In genomic region chr17:66287911-66288310, GRCh38 we compare ENCODE assay signal across 18 cellular contexts. TPM values are rescaled to one million over a fixed set of nuclear protein-coding genes. Genes with fewer than 3 reads are reported as not detected.
DNase-seq lines count a peak whose midpoint lies in the region; ATAC-seq, FAIRE-seq and TF ChIP-seq lines count a peak whose summit lies in the region.
"Had no signal": no experiment of that assay in that cellular context is flagged by ENCODE, and none has a peak within 500 bp of the region (broad histone marks: within the 10 kb centered on the region; RNA-seq: fewer than 3 reads in every experiment).

No MANE protein-coding gene starts in this region.

- no peak overlapping the region for H4K91ac ChIP-seq in H1 (replicated peaks; ENCODE audit: insufficient read length, low read length)

- ATAC-seq in right lobe of liver (peak in 3 of 4 donors; percentile 43 to 60 (median 51)), HG03108 (IDR thresholded peaks at IDR 0.05; ENCODE audit: unreplicated experiment) (no peak)
- ATAC-seq: SK-N-SH treated with all-trans-retinoic acid at 6 μM for 48 hours had no signal

- no peak for TF ChIP-seq RAD21 in H1 (IDR thresholded peaks at IDR 0.05 in 1 of 2, conservative IDR thresholded peaks at IDR 0.05 in 1 of 2; ENCODE audit: low read depth in 2 of 2, low read length in 2 of 2)

- no peak overlapping the region for H3K56ac ChIP-seq in H1 (replicated peaks; ENCODE audit: insufficient read length, low read depth, low read length)

- intact Hi-C loops in right lobe of liver (cut with DNase I) = no loop called here

- H3K4me1 ChIP-seq in H1 (replicated peaks in 1 of 4; ENCODE audit: control insufficient read depth in 3 of 4, insufficient read depth in 4 of 4, low read length in 3 of 4) (no peaks in the 10 kb centered on the region), right lobe of liver (no peaks in the 10 kb centered on the region)

- no peak overlapping the region for H2BK20ac ChIP-seq in H1 (ENCODE audit: low read length)

- H2BK15ac ChIP-seq in H1 (ENCODE audit: low read length) = no peak overlapping the region

- POLR2A ChIA-PET in H1 (lab: Charles Lee; ENCODE audit: partially characterized antibody) = no interaction called here

- no peak overlapping the region for H2AFZ ChIP-seq in H1 (ENCODE audit: low read length)

- H3K27ac ChIP-seq in H1 (ENCODE audit: low read depth, low read length) (no peak overlapping the region), right lobe of liver (no peak overlapping the region)
- H3K27ac ChIP-seq: BLaER1 treated with 17β-estradiol and CSF1 and Interleukin-3, amounts not matched to agents 10 nM and 100 nM had no signal

- no peak overlapping the region for H3K4ac ChIP-seq in H1 (replicated peaks; ENCODE audit: insufficient read length, low read depth, low read length)

- TF ChIP-seq EP300 in H1 (IDR thresholded peaks at IDR 0.05; ENCODE audit: borderline replicate concordance in 1 of 2, low read depth in 2 of 2, low read length in 2 of 2) = no peak

- no peaks in the 10 kb centered on the region for H3K79me1 ChIP-seq in H1 (ENCODE audit: low read depth, low read length)

- no peaks in the 10 kb centered on the region for H3K79me2 ChIP-seq in H1 (ENCODE audit: control insufficient read depth in 1 of 2, insufficient read depth in 2 of 2, low read length in 2 of 2)

- H3K4me1 Mint-ChIP-seq in type B pancreatic cell (ENCODE audit: unreplicated experiment) = no peaks in the 10 kb centered on the region

- no peaks in the 10 kb centered on the region for H3K23me2 ChIP-seq in H1 (ENCODE audit: low read depth, low read length)

- no peak for TF ChIP-seq POLR2A in H1 (IDR thresholded peaks at IDR 0.05; ENCODE audit: control extremely low read depth in 1 of 2, low read depth in 2 of 2, low read length in 2 of 2)
- TF ChIP-seq POLR2A in right lobe of liver (IDR thresholded peaks at IDR 0.05) = no peak

- H4K5ac ChIP-seq in H1 (ENCODE audit: insufficient read length, low read depth, low read length) = no peak overlapping the region

- TF ChIP-seq CTCF in H1 (IDR thresholded peaks at IDR 0.05; ENCODE audit: control extremely low read depth in 1 of 3, insufficient read depth in 1 of 3, low read depth in 1 of 3, low read length in 3 of 3) (no peak), right lobe of liver (IDR thresholded peaks at IDR 0.05) (no peak), type B pancreatic cell (conservative IDR thresholded peaks at IDR 0.05) (no peak), D721Med (IDR thresholded peaks at IDR 0.05; ENCODE audit: insufficient read depth, missing control alignments) (no peak)

- H3K4me3 ChIP-seq in H1 (ENCODE audit: extremely low read depth in 1 of 4, insufficient read depth in 2 of 4, low read depth in 3 of 4, low read length in 4 of 4) (no peak overlapping the region), right lobe of liver (no peak overlapping the region)
- H3K4me3 ChIP-seq: BLaER1 treated with 17β-estradiol and CSF1 and Interleukin-3, amounts not matched to agents 10 nM and 100 nM had no signal

- DNase-seq in HT-29 (ENCODE audit: low spot score) = peak; percentile 57
- DNase-seq in H1 (ENCODE audit: low read depth in 1 of 2, low spot score in 2 of 2) = no peak
- no peak for DNase-seq in right lobe of liver
- no peak for DNase-seq in type B pancreatic cell (ENCODE audit: extremely low spot score, unreplicated experiment)
- DNase-seq in D721Med (ENCODE audit: insufficient read length, low spot score) = no peak
- no peak for DNase-seq in iPS-NIHi11 (ENCODE audit: low spot score)
- DNase-seq: COR-L47, GF-D8, KBM-7, NCI-H1092 treated with DMSO at 0.1 percent for 48 hours, NCI-H1694 treated with DMSO at 0.1 percent for 48 hours, NCI-H774, Right ventricle myocardium superior had no signal

- FAIRE-seq in H1 (lab: Jason Lieb, UNC) (no peak), D721Med (lab: Jason Lieb, UNC) (no peak)

- H3K9ac ChIP-seq in H1 (replicated peaks in 1 of 4; ENCODE audit: extremely low read depth in 1 of 4, low read depth in 3 of 4, low read length in 3 of 4) = no peak overlapping the region
- H3K9ac ChIP-seq: BLaER1 treated with 17β-estradiol and CSF1 and Interleukin-3, amounts not matched to agents 10 nM and 100 nM had no signal

- peaks cover 7% of the 10 kb centered on the region for H3K9me3 Mint-ChIP-seq in type B pancreatic cell

- no peak overlapping the region for H3K23ac ChIP-seq in H1 (ENCODE audit: insufficient read length)

- CTCF ChIA-PET in H1 (lab: Charles Lee; ENCODE audit: partially characterized antibody) = interaction anchor here (0.6 to 1.3 kb wide), 2 partner anchors 187 to 332 kb away, joined by 3 to 4 read pairs; no protein-coding TSS in a partner anchor

- H3K27me3 Mint-ChIP-seq in type B pancreatic cell = peaks cover 9% of the 10 kb centered on the region

- no peak overlapping the region for H3K4me2 ChIP-seq in H1 (ENCODE audit: insufficient read depth in 1 of 2, low read depth in 2 of 2, low read length in 2 of 2)

- H3K18ac ChIP-seq in H1 (ENCODE audit: extremely low read depth, low read length) = no peak overlapping the region

- H2BK120ac ChIP-seq in H1 (replicated peaks; ENCODE audit: low read depth, low read length) = no peak overlapping the region

- H3K4me3 Mint-ChIP-seq in type B pancreatic cell = no peak overlapping the region

- H4K8ac ChIP-seq in H1 (ENCODE audit: extremely low read depth, insufficient read depth, low read length) = no peak overlapping the region; the same call in 1 of the 2 replicates

- H3K27ac Mint-ChIP-seq in type B pancreatic cell = peak overlapping the region; percentile 47

- 0 out of 2 replicates have a peak overlapping the region, but pooled peaks have one; percentile 27 for H2BK12ac ChIP-seq in H1 (ENCODE audit: low read depth, low read length)

- H3K9me3 ChIP-seq in H1 (ENCODE audit: insufficient read depth in 2 of 2, low read depth in 1 of 2, low read length in 1 of 2) = no peaks in the 10 kb centered on the region
- no peaks in the 10 kb centered on the region for H3K9me3 ChIP-seq in right lobe of liver
- H3K9me3 ChIP-seq: BLaER1 treated with 17β-estradiol and CSF1 and Interleukin-3, amounts not matched to agents 10 nM and 100 nM had no signal

- no peak overlapping the region for H2AK5ac ChIP-seq in H1 (ENCODE audit: low read depth, low read length)

- no peaks in the 10 kb centered on the region for H3K36me3 ChIP-seq in H1 (ENCODE audit: control insufficient read depth in 2 of 4, insufficient read depth in 4 of 4, low read length in 3 of 4)
- no peaks in the 10 kb centered on the region for H3K36me3 ChIP-seq in right lobe of liver
- H3K36me3 ChIP-seq: BLaER1 treated with 17β-estradiol and CSF1 and Interleukin-3, amounts not matched to agents 10 nM and 100 nM had no signal

- H3K27me3 ChIP-seq in H1 (replicated peaks in 1 of 4; ENCODE audit: control insufficient read depth in 3 of 4, extremely low read depth in 1 of 4, insufficient read depth in 3 of 4, low read length in 3 of 4) (no peaks in the 10 kb centered on the region), right lobe of liver (no peaks in the 10 kb centered on the region)
- H3K27me3 ChIP-seq: BLaER1 treated with 17β-estradiol and CSF1 and Interleukin-3, amounts not matched to agents 10 nM and 100 nM had no signal

- no peaks in the 10 kb centered on the region for H4K20me1 ChIP-seq in H1 (replicated peaks in 1 of 2; ENCODE audit: control insufficient read depth in 1 of 2, insufficient read depth in 2 of 2, low read length in 2 of 2)
- H4K20me1 ChIP-seq: BLaER1 treated with 17β-estradiol and CSF1 and Interleukin-3, amounts not matched to agents 10 nM and 100 nM had no signal

- H2BK5ac ChIP-seq in H1 (ENCODE audit: low read depth, low read length) = no peak overlapping the region

- 90% methylated on average over 2 of the region's 2 CpGs; no CpG with 5 or more reads in 1 of the 2 experiments for WGBS in H1 (ENCODE audit: extremely low coverage in 1 of 2, insufficient coverage in 1 of 2, insufficient read length in 1 of 2, insufficient replicate concordance in 2 of 2, low coverage in 1 of 2, low lambda C conversion rate in 2 of 2, missing lambda C conversion rate in 1 of 2), 2 experiments
- WGBS in right lobe of liver (ENCODE audit: insufficient coverage, low coverage, low lambda C conversion rate, missing lambda C conversion rate) = 43% methylated on average over 1 of the region's 2 CpGs

- H3K14ac ChIP-seq in H1 (ENCODE audit: insufficient read length) = no peak overlapping the region

- H3K36me3 Mint-ChIP-seq in type B pancreatic cell = peaks cover 3% of the 10 kb centered on the region

TF ChIP-seq in H1, 55 proteins besides CTCF, POLR2A, EP300 and RAD21:
- TF ChIP-seq SIRT6 (IDR thresholded peaks at IDR 0.05; ENCODE audit: low read length) = no peak
- TF ChIP-seq EZH2 (IDR thresholded peaks at IDR 0.05; ENCODE audit: low read depth, low read length, severe bottlenecking) = no peak
- no peak for TF ChIP-seq SP2 (IDR thresholded peaks at IDR 0.05; ENCODE audit: low read length)

RNA-seq across cellular contexts. Expression of gene PRKCA, which starts 14.5 kb away (rescaled TPM):
- total RNA-seq in HT-29 (2014; rRNA removed; shearing (Covaris generic)) = 6.6 and 7.1 TPM in 2 replicates
- 14.8 and 17.8 TPM in 2 replicates for total RNA-seq in H1 (2021; fragmentation: NEBNext Ultra II Directional; extraction: Animal tissue kit (Norgen Biotek cat#: 25700))
- 5.8 TPM in 2 replicates for polyA plus RNA-seq in H1 (2011; rRNA removed)
- 8.0 TPM for polyA plus RNA-seq in H1 (2011; cell fraction: cytosol; rRNA removed)
- polyA plus RNA-seq in H1 (2011; cell fraction: nucleus; rRNA removed) = 13.3 TPM
- polyA plus RNA-seq in H1 (2012, experiment 1 of 2) = 6.2 to 10.7 TPM (median 8.5 TPM) in 4 replicates
- 1.4 TPM for polyA plus RNA-seq in H1 (2012, experiment 2 of 2)
- polyA plus RNA-seq in H1 (2013, experiment 1 of 2) = 5.2 TPM
- polyA plus RNA-seq in H1 (2013, experiment 2 of 2) = 4.5 TPM
- polyA minus RNA-seq in H1 (2011; rRNA and poly(A)+ RNA removed) = 14.1 and 20.3 TPM in 2 replicates
- 9.9 TPM for polyA minus RNA-seq in H1 (2011; cell fraction: cytosol; rRNA and poly(A)+ RNA removed)
- 32.8 TPM for polyA minus RNA-seq in H1 (2011; cell fraction: nucleus; rRNA and poly(A)+ RNA removed)
- total RNA-seq in right lobe of liver (10 to 100 TPM; 11.7 to 23.0 (median 18.7) TPM), type B pancreatic cell (ENCODE audit: low replicate concordance) (13.4 and 16.1 TPM in 2 replicates)

RNA-seq across cellular contexts. Expression of gene APOH, which starts 58.7 kb away (rescaled TPM):
- total RNA-seq in HT-29 (2014; rRNA removed; shearing (Covaris generic)) = 20.8 and 22.1 TPM in 2 replicates
- total RNA-seq in H1 (2021; fragmentation: NEBNext Ultra II Directional; extraction: Animal tissue kit (Norgen Biotek cat#: 25700)) = not detected in 2 replicates
- polyA plus RNA-seq in H1 (2011; rRNA removed) = not detected in 2 replicates
- 0.30 TPM for polyA plus RNA-seq in H1 (2011; cell fraction: cytosol; rRNA removed)
- not detected for polyA plus RNA-seq in H1 (2011; cell fraction: nucleus; rRNA removed)
- not detected in 4 replicates for polyA plus RNA-seq in H1 (2012, experiment 1 of 2)
- polyA plus RNA-seq in H1 (2012, experiment 2 of 2) = not detected
- polyA plus RNA-seq in H1 (2013, experiment 1 of 2) = not detected
- polyA plus RNA-seq in H1 (2013, experiment 2 of 2) = not detected
- polyA minus RNA-seq in H1 (2011; rRNA and poly(A)+ RNA removed) = not detected in 2 replicates
- polyA minus RNA-seq in H1 (2011; cell fraction: cytosol; rRNA and poly(A)+ RNA removed) = not detected
- not detected for polyA minus RNA-seq in H1 (2011; cell fraction: nucleus; rRNA and poly(A)+ RNA removed)
- total RNA-seq in right lobe of liver (1,000 to 10,000 TPM; 3,186 to 7,027 (median 4,523) TPM), type B pancreatic cell (ENCODE audit: low replicate concordance) (4.1 and 6.4 TPM in 2 replicates)
- total RNA-seq: MCF 10A, NCI-H460 had no signal

Comparison
In these comparisons a context has a peak if more than half of its experiments do, and no peak if none do; other contexts are left out.
1. RNA of gene APOH, which starts 58.7 kb away (total RNA-seq): 3,186 to 7,027 TPM in right lobe of liver; 20.8 to 22.1 TPM in HT-29, 4.1 to 6.4 TPM in type B pancreatic cell and not detected in H1; every median in the first group is over 100 times any median in the second.